Comparison of ENCODE assay signal across 20 cellular contexts in genomic region chr3:48738144-48738536, GRCh38. TPM values are rescaled to one million over a fixed set of nuclear protein-coding genes. Genes with fewer than 3 reads are reported as not detected.
DNase-seq lines count a peak whose midpoint lies in the region; ATAC-seq and TF ChIP-seq lines count a peak whose summit lies in the region.
"Had no signal": no experiment of that assay in that cellular context is flagged by ENCODE, and none has a peak within 500 bp of the region (broad histone marks: within the 10 kb centered on the region; RNA-seq: fewer than 3 reads in every experiment).

No MANE protein-coding gene starts in this region.

- H3K4me1 ChIP-seq in HEK293 (ENCODE audit: control insufficient read depth, insufficient read depth, low read length) (no peaks in the 10 kb centered on the region), gastrocnemius medialis (peaks cover 26 to 44% of the 10 kb centered on the region in 2 donors), SJCRH30 (no peaks in the 10 kb centered on the region)
- H3K4me1 ChIP-seq: foreskin keratinocyte had no signal

- CTCF ChIA-PET in HEK293 (lab: Yijun Ruan, JAX) = interaction anchor here (0.6 to 1.0 kb wide), 4 partner anchors 16 to 393 kb away, joined by 3 to 4 read pairs (median 3); no protein-coding TSS in a partner anchor

- in situ Hi-C loops in gastrocnemius medialis (cut with MboI; ENCODE audit: low sequenced_read_pairs in 4 of 4) = no loop called here

- no peaks in the 10 kb centered on the region for H3K36me3 ChIP-seq in HEK293 (ENCODE audit: control insufficient read depth in 2 of 2, insufficient read depth in 1 of 2, low read length in 2 of 2)
- H3K36me3 ChIP-seq in gastrocnemius medialis = no peaks in the 10 kb centered on the region
- no peaks in the 10 kb centered on the region for H3K36me3 ChIP-seq in SJCRH30

- H3K27me3 ChIP-seq in dorsolateral prefrontal cortex (no peaks in the 10 kb centered on the region), layer of hippocampus (ENCODE audit: control insufficient read depth, insufficient read depth, low read length) (no peaks in the 10 kb centered on the region), gastrocnemius medialis (no peaks in the 10 kb centered on the region), SJCRH30 (no peaks in the 10 kb centered on the region)
- H3K27me3 ChIP-seq: foreskin keratinocyte had no signal

- intact Hi-C loops in dorsolateral prefrontal cortex (cut with DNase I) = loop anchor here (5.0 kb wide), 1 partner anchor 51 kb away; the partner anchor contains the start of gene NCKIPSD (in 2 of the 2)
- intact Hi-C loops in gastrocnemius medialis (cut with DNase I; ENCODE audit: low total_unique reads) = loop anchor here (5.0 kb wide), 2 partner anchors 179 to 214 kb away; partner anchors contain the start of gene ARIH2

- H3K27ac ChIP-seq in HEK293 (ENCODE audit: extremely low read depth, low read depth, low read length) (no peak overlapping the region), dorsolateral prefrontal cortex (peak overlapping the region in 40 of 59 donors; percentile 8 to 100 (median 94)), layer of hippocampus (ENCODE audit: low read depth, low read length) (peak overlapping the region; percentile 94), gastrocnemius medialis (peak overlapping the region; percentile 62 to 89 (median 72)), SJCRH30 (no peak overlapping the region)
- H3K27ac ChIP-seq: foreskin keratinocyte had no signal

- POLR2A ChIA-PET in HEK293 (lab: Yijun Ruan, JAX) = interaction anchor here (1.5 kb wide), 1 partner anchor 9 kb away, joined by 3 read pairs; no protein-coding TSS in a partner anchor

- TF ChIP-seq CTCF in HEK293 (tag by site-specific recombination; IDR thresholded peaks at IDR 0.05) (no peak), dorsolateral prefrontal cortex (IDR thresholded peaks at IDR 0.05 in 54 of 56, conservative IDR thresholded peaks at IDR 0.05 in 2 of 56; ENCODE audit: low read depth in 1 of 56, partially characterized antibody in 56 of 56) (no peak), gastrocnemius medialis (IDR thresholded peaks at IDR 0.05 in 4 of 5, conservative IDR thresholded peaks at IDR 0.05 in 1 of 5) (no peak)

- TF ChIP-seq POLR2A in gastrocnemius medialis (IDR thresholded peaks at IDR 0.05) = no peak

- H3K4me3 ChIP-seq in HEK293 (ENCODE audit: low read depth, low read length) = no peak overlapping the region
- H3K4me3 ChIP-seq in dorsolateral prefrontal cortex = no peak overlapping the region
- peak overlapping the region in 1 of 4 donors; percentile 18 for H3K4me3 ChIP-seq in gastrocnemius medialis
- no peak overlapping the region for H3K4me3 ChIP-seq in SJCRH30

- DNase-seq in dorsolateral prefrontal cortex (no peak), gastrocnemius medialis (no peak), SJCRH30 (no peak), NCI-H526 (lab: John Stamatoyannopoulos, UW) (no peak), SIG-M5 treated with dmso at 0.1 percent for 504 hours (lab: John Stamatoyannopoulos, UW; ENCODE audit: unreplicated experiment) (no peak), cortex of kidney (lab: John Stamatoyannopoulos, UW) (no peak)
- DNase-seq: activated CD4-positive, alpha-beta T cell treated with anti-CD3 and anti-CD28 coated beads, Interleukin-2, amount 50 U/mL, for 48 hours; activated T-cell treated with anti-CD3 and anti-CD28 coated beads for 4 hours; foreskin keratinocyte; GOT3; Kasumi-1; left colon; NCI-H1092; NCI-H2081; NCI-H510A; SHP77; stimulated activated naive CD8-positive, alpha-beta T cell treated with anti-CD3 and anti-CD28 coated beads, Interleukin-15, Interleukin-2, amounts not matched to agents 100 U/mL and 50 U/mL, for 24 hours; T-helper 1 cell had no signal

- no peak for ATAC-seq in gastrocnemius medialis
- ATAC-seq: foreskin keratinocyte; left colon; stimulated activated naive CD8-positive, alpha-beta T cell treated with anti-CD3 and anti-CD28 coated beads, Interleukin-15, Interleukin-2, amounts not matched to agents 100 U/mL and 50 U/mL, for 24 hours had no signal

- H3K9me3 ChIP-seq in HEK293 (ENCODE audit: control insufficient read depth, insufficient read depth, low read depth, low read length) (no peaks in the 10 kb centered on the region), gastrocnemius medialis (no peaks in the 10 kb centered on the region), SJCRH30 (replicated peaks) (no peaks in the 10 kb centered on the region)

TF ChIP-seq in HEK293, 187 proteins besides CTCF, POLR2A, EP300 and RAD21:
- TF ChIP-seq ZNF544 (tag by site-specific recombination; IDR thresholded peaks at IDR 0.05) (no peak), ZIC2 (tag by site-specific recombination; IDR thresholded peaks at IDR 0.05) (peak; percentile 25; the same call in 1 of the 2 replicates)

RNA-seq across cellular contexts. Expression of gene IP6K2, which starts 21.1 kb away (rescaled TPM):
- total RNA-seq in dorsolateral prefrontal cortex = 100 to 1,000 TPM in 31 of 120 experiments, 10 to 100 TPM in 89; 63.9 to 128 (median 92.9) TPM
- 10 to 100 TPM; 16.9 to 31.8 (median 22.0) TPM for total RNA-seq in gastrocnemius medialis
- total RNA-seq in SJCRH30 (2014; rRNA removed; shearing (Covaris generic)) = 61.2 and 67.3 TPM in 2 replicates

RNA-seq across cellular contexts. Expression of gene NCKIPSD, which starts 52.4 kb away (rescaled TPM):
- total RNA-seq in dorsolateral prefrontal cortex (100 to 1,000 TPM in 69 of 120 experiments, 10 to 100 TPM in 51; 66.3 to 147 (median 103) TPM), gastrocnemius medialis (10 to 100 TPM; 13.2 to 33.1 (median 19.4) TPM)
- 11.8 and 13.7 TPM in 2 replicates for total RNA-seq in SJCRH30 (2014; rRNA removed; shearing (Covaris generic))

Comparison
In these comparisons a context has a peak if more than half of its experiments do, and no peak if none do; other contexts are left out.
1. H3K27ac ChIP-seq: peak in dorsolateral prefrontal cortex (40 of 59), layer of hippocampus (single experiment) and gastrocnemius medialis (4 of 4); none in HEK293 (single experiment) and SJCRH30 (single experiment).